ENCODE assay signal across 10 cellular contexts in genomic region chr12:102010265-102010994, GRCh38. TPM values are rescaled to one million over a fixed set of nuclear protein-coding genes. Genes with fewer than 3 reads are reported as not detected.
DNase-seq lines count a peak whose midpoint lies in the region; ATAC-seq, FAIRE-seq and TF ChIP-seq lines count a peak whose summit lies in the region.
"Had no signal": no experiment of that assay in that cellular context is flagged by ENCODE, and none has a peak within 500 bp of the region (broad histone marks: within the 10 kb centered on the region; RNA-seq: fewer than 3 reads in every experiment).

No MANE protein-coding gene starts in this region.

- no peaks in the 10 kb centered on the region for H3K27me3 Mint-ChIP-seq in chondrocyte (ENCODE audit: low read depth)

- ATAC-seq in GM21367 (IDR thresholded peaks at IDR 0.05; ENCODE audit: unreplicated experiment) (peak; percentile 90), HG03354 (IDR thresholded peaks at IDR 0.05; ENCODE audit: poor library complexity, severe bottlenecking, unreplicated experiment) (peak; percentile 94)

- no peak for TF ChIP-seq CTCF in chondrocyte (IDR thresholded peaks at IDR 0.05)

- H3K27ac Mint-ChIP-seq in chondrocyte (ENCODE audit: unreplicated experiment): no peak overlapping the region

- TF ChIP-seq POLR2A in GM12892 (IDR thresholded peaks at IDR 0.05; ENCODE audit: low read depth, low read length): peak; percentile 63

- H3K9me3 Mint-ChIP-seq in chondrocyte (ENCODE audit: low read depth): no peaks in the 10 kb centered on the region

- peak; percentile 7 for DNase-seq in GM12892 (ENCODE audit: insufficient read length)
- peak; percentile 3 for DNase-seq in dermis blood vessel endothelial cell
- DNase-seq in SHP77 treated with DMSO at 0.1 percent for 48 hours (lab: John Stamatoyannopoulos, UW): no peak
- DNase-seq in HuH-7.5 (ENCODE audit: low spot score): no peak
- DNase-seq in chondrocyte (ENCODE audit: low spot score): no peak
- no peak for DNase-seq in T-helper 2 cell
- DNase-seq: NCI-H774, posterior cingulate gyrus had no signal

- H3K36me3 Mint-ChIP-seq in chondrocyte (ENCODE audit: low read depth): peaks cover 8% of the 10 kb centered on the region

- no peaks in the 10 kb centered on the region for H3K4me1 Mint-ChIP-seq in chondrocyte (ENCODE audit: low read depth)

- no peak overlapping the region for H3K4me3 Mint-ChIP-seq in chondrocyte (ENCODE audit: unreplicated experiment)

- peak; percentile 95 for FAIRE-seq in GM12892 (lab: Jason Lieb, UNC)

RNA-seq across cellular contexts. Expression of gene WASHC3, which starts 51.4 kb away (rescaled TPM):
- 66.9 TPM for polyA plus RNA-seq in GM12892 (2012; ENCODE audit: missing spikeins)
- total RNA-seq in dermis blood vessel endothelial cell: 50.4 and 56.0 TPM in 2 replicates
- total RNA-seq in chondrocyte: 30.6 to 33.6 TPM (median 33.0 TPM) in 3 replicates

Comparison
In these comparisons a context has a peak if more than half of its experiments do, and no peak if none do; other contexts are left out.
1. DNase-seq: peak in GM12892 (single experiment) and dermis blood vessel endothelial cell (single experiment); none in SHP77 treated with DMSO at 0.1 percent for 48 hours (single experiment), HuH-7.5 (single experiment), chondrocyte (single experiment) and T-helper 2 cell (0 of 5).